ENCODE assay signal across 8 cellular contexts in the genomic region with DNA sequence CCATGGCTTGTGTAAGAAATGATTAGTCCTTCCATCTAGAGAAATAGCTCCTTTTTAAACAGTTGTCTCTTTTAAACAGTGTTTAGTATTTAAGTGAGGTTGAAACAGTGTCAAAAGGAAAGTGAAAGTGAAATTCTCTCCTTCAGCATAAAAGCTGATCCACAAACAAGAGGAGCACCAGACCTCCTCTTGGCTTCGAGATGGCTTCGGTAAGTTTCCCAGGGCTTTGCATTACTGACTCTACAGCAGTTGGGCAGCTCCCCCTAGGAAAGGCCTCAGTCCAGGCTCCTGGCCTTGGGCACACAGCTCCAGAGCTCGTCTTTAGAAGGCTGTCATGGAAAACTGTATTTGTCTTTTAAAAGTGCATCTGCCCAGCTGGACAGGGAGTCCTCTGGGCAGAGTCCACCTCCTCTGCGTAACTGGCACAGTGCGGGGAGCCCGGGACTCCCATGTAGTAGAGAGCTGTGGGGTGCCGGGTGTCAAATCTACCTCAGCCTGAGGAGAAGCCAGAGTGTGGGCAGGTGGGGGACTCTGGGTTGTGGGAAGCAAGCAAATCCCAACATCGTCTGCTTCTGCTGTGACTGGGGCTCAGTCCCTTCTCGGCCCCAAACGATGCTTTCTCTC. TPM values are rescaled to one million over a fixed set of nuclear protein-coding genes. Genes with fewer than 3 reads are reported as not detected.
A peak's percentile ranks its signal among the peaks of the same experiment; 100 is the strongest.
DNase-seq lines count a peak whose midpoint lies in the region; ATAC-seq and TF ChIP-seq lines count a peak whose summit lies in the region.

A gene with protein sequence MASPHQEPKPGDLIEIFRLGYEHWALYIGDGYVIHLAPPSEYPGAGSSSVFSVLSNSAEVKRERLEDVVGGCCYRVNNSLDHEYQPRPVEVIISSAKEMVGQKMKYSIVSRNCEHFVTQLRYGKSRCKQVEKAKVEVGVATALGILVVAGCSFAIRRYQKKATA (plus strand): TSS at position 140 of the 624 bp plus-strand sequence. CDS start 61 bp downstream, at position 201.

- H3K27ac Mint-ChIP-seq in chondrocyte (ENCODE audit: unreplicated experiment) = peak within 1 kb of the TSS; percentile 79
- peak within 1 kb of the TSS; percentile 81 for H3K27ac Mint-ChIP-seq in stimulated activated naive CD8-positive, alpha-beta T cell treated with anti-CD3 and anti-CD28 coated beads, Interleukin-15, Interleukin-2, amounts not matched to agents 100 ng/mL and 50 ng/mL, for 24 hours

- no peaks in the 10 kb centered on the region for H3F3A ChIP-seq in SK-N-SH (replicated peaks; ENCODE audit: insufficient read depth)

- H3K27ac ChIP-seq in SK-N-SH (ENCODE audit: low read depth in 2 of 2, low read length in 1 of 2) (peak within 1 kb of the TSS in 1 of 2 experiments; percentile 12; a peak in 1 of 4 replicates), liver (ENCODE audit: low read depth in 1 of 2, low read length in 2 of 2) (peak within 1 kb of the TSS; percentile 94 to 98)

- H3K4me1 ChIP-seq in SK-N-SH (ENCODE audit: control insufficient read depth in 1 of 2, insufficient read depth in 2 of 2, low read depth in 1 of 2, low read length in 1 of 2) = peaks cover 0 to 16% of the 10 kb centered on the region in 2 experiments; a peak in 1 of 4 replicates
- H3K4me1 ChIP-seq in liver (ENCODE audit: control insufficient read depth in 4 of 4, insufficient read depth in 4 of 4, low read length in 3 of 4) = peaks cover 9 to 22% (median 16%) of the 10 kb centered on the region in 4 donors

- no peaks in the 10 kb centered on the region for H3K9me3 Mint-ChIP-seq in chondrocyte (ENCODE audit: low read depth)
- H3K9me3 Mint-ChIP-seq in stimulated activated naive CD8-positive, alpha-beta T cell treated with anti-CD3 and anti-CD28 coated beads, Interleukin-15, Interleukin-2, amounts not matched to agents 100 ng/mL and 50 ng/mL, for 24 hours = no peaks in the 10 kb centered on the region

- peak; percentile 38 for ATAC-seq in GM19351 (IDR thresholded peaks at IDR 0.05; ENCODE audit: unreplicated experiment)

- CTCF ChIA-PET in SK-N-SH (lab: Yijun Ruan, JAX) = interaction anchor here (0.8 to 1.5 kb wide), 3 partner anchors 13 to 58 kb away, joined by 3 to 6 read pairs (median 3); no protein-coding TSS in a partner anchor

- H3K27me3 ChIP-seq in SK-N-SH (ENCODE audit: insufficient read depth) = no peaks in the 10 kb centered on the region
- no peaks in the 10 kb centered on the region for H3K27me3 ChIP-seq in liver (ENCODE audit: control insufficient read depth in 4 of 4, insufficient read depth in 4 of 4, low read length in 3 of 4)

- TF ChIP-seq RAD21 in SK-N-SH (IDR thresholded peaks at IDR 0.05; ENCODE audit: low read length) = no peak
- peak; percentile 28 to 48 for TF ChIP-seq RAD21 in liver (IDR thresholded peaks at IDR 0.05)

- peak; percentile 30 for DNase-seq in AG09319 (ENCODE audit: extremely low read depth, low read depth)
- DNase-seq in SK-N-SH = no peak
- DNase-seq in chondrocyte (ENCODE audit: low spot score) = no peak
- DNase-seq in GOT3 (lab: John Stamatoyannopoulos, UW) = no peak
- no peak for DNase-seq in NCI-H2227 treated with DMSO at 0.1 percent for 48 hours (lab: John Stamatoyannopoulos, UW)

- H3K4me3 ChIP-seq in SK-N-SH (ENCODE audit: low read depth in 2 of 2, low read length in 1 of 2) (peak within 1 kb of the TSS in 1 of 2 experiments; percentile 10; a peak in 1 of 4 replicates), liver (ENCODE audit: low read depth in 1 of 3, low read length in 3 of 3) (peak within 1 kb of the TSS; percentile 50 to 84 (median 83))

- H3K9me2 ChIP-seq in SK-N-SH = no peaks in the 10 kb centered on the region

- H3K9me3 ChIP-seq in SK-N-SH (no peaks in the 10 kb centered on the region), liver (ENCODE audit: control insufficient read depth in 4 of 4, low read length in 3 of 4) (no peaks in the 10 kb centered on the region)

- no peaks in the 10 kb centered on the region for H3K36me3 ChIP-seq in SK-N-SH (replicated peaks in 1 of 2; ENCODE audit: control insufficient read depth in 1 of 2, insufficient read depth in 2 of 2, low read length in 1 of 2)
- H3K36me3 ChIP-seq in liver (ENCODE audit: control insufficient read depth in 4 of 4, insufficient read depth in 3 of 4, low read depth in 1 of 4, low read length in 3 of 4) = peaks cover 0 to 2% (median 0%) of the 10 kb centered on the region in 4 donors

- TF ChIP-seq CTCF in AG09319 (IDR thresholded peaks at IDR 0.05; ENCODE audit: low read depth, low read length) = peak; percentile 16
- TF ChIP-seq CTCF in SK-N-SH (IDR thresholded peaks at IDR 0.05) = no peak
- TF ChIP-seq CTCF in chondrocyte (IDR thresholded peaks at IDR 0.05) = peak; percentile 22
- no peak for TF ChIP-seq CTCF in liver (IDR thresholded peaks at IDR 0.05; ENCODE audit: low read depth, low read length, missing input control)

- H3K4me3 Mint-ChIP-seq in chondrocyte (ENCODE audit: unreplicated experiment) = peak within 1 kb of the TSS; percentile 28
- H3K4me3 Mint-ChIP-seq in stimulated activated naive CD8-positive, alpha-beta T cell treated with anti-CD3 and anti-CD28 coated beads, Interleukin-15, Interleukin-2, amounts not matched to agents 100 ng/mL and 50 ng/mL, for 24 hours = peak within 1 kb of the TSS; percentile 85

- TF ChIP-seq EP300 in SK-N-SH (IDR thresholded peaks at IDR 0.05; ENCODE audit: borderline replicate concordance in 1 of 2, low read depth in 1 of 2, low read length in 1 of 2) = no peak

- 86% methylated on average over 10 of the region's 10 CpGs for WGBS in SK-N-SH (ENCODE audit: low lambda C conversion rate)
- 6% methylated on average over 10 of the region's 10 CpGs for WGBS in liver

- H3K4me2 ChIP-seq in SK-N-SH = peak within 1 kb of the TSS; percentile 58

- H2AFZ ChIP-seq in SK-N-SH (ENCODE audit: low read depth) = peak within 1 kb of the TSS; percentile 39

- POLR2A ChIA-PET in SK-N-SH (lab: Yijun Ruan, JAX) = no interaction called here

- no peaks in the 10 kb centered on the region for H3K79me2 ChIP-seq in SK-N-SH (ENCODE audit: insufficient read depth)

- H3K9ac ChIP-seq in SK-N-SH = no peak within 1 kb of the TSS
- peak within 1 kb of the TSS; percentile 79 to 93 for H3K9ac ChIP-seq in liver (ENCODE audit: low read depth in 1 of 2, low read length in 2 of 2)

- H3K27me3 Mint-ChIP-seq in chondrocyte (ENCODE audit: low read depth) = peaks cover 26% of the 10 kb centered on the region
- no peaks in the 10 kb centered on the region for H3K27me3 Mint-ChIP-seq in stimulated activated naive CD8-positive, alpha-beta T cell treated with anti-CD3 and anti-CD28 coated beads, Interleukin-15, Interleukin-2, amounts not matched to agents 100 ng/mL and 50 ng/mL, for 24 hours

- H3K36me3 Mint-ChIP-seq in chondrocyte (ENCODE audit: low read depth) = no peaks in the 10 kb centered on the region
- no peaks in the 10 kb centered on the region for H3K36me3 Mint-ChIP-seq in stimulated activated naive CD8-positive, alpha-beta T cell treated with anti-CD3 and anti-CD28 coated beads, Interleukin-15, Interleukin-2, amounts not matched to agents 100 ng/mL and 50 ng/mL, for 24 hours (ENCODE audit: low read depth)

- peaks cover 14% of the 10 kb centered on the region for H3K4me1 Mint-ChIP-seq in chondrocyte (ENCODE audit: low read depth)
- H3K4me1 Mint-ChIP-seq in stimulated activated naive CD8-positive, alpha-beta T cell treated with anti-CD3 and anti-CD28 coated beads, Interleukin-15, Interleukin-2, amounts not matched to agents 100 ng/mL and 50 ng/mL, for 24 hours (ENCODE audit: low read depth) = peaks cover 84% of the 10 kb centered on the region

- no peaks in the 10 kb centered on the region for H4K20me1 ChIP-seq in SK-N-SH (ENCODE audit: insufficient read depth)

TF ChIP-seq in SK-N-SH, 30 proteins besides CTCF, POLR2A, EP300 and RAD21:
- TF ChIP-seq GABPA (IDR thresholded peaks at IDR 0.05; ENCODE audit: low read depth) = no peak
- no peak for TF ChIP-seq RCOR1 (IDR thresholded peaks at IDR 0.05; ENCODE audit: low read length)
- no peak for TF ChIP-seq ELF1 (IDR thresholded peaks at IDR 0.05)
- TF ChIP-seq, protein P1, sequence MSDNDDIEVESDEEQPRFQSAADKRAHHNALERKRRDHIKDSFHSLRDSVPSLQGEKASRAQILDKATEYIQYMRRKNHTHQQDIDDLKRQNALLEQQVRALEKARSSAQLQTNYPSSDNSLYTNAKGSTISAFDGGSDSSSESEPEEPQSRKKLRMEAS (IDR thresholded peaks at IDR 0.05; ENCODE audit: low read depth) = 0 out of 2 replicates have a peak, but pooled peaks have one; percentile 30
- no peak for TF ChIP-seq RXRA (IDR thresholded peaks at IDR 0.05; ENCODE audit: borderline replicate concordance, low read depth)

TF ChIP-seq in liver, 16 proteins besides CTCF, POLR2A, EP300 and RAD21 (continues in another document):
- TF ChIP-seq YY1 (IDR thresholded peaks at IDR 0.05) = peak; percentile 27
- TF ChIP-seq, protein P2, sequence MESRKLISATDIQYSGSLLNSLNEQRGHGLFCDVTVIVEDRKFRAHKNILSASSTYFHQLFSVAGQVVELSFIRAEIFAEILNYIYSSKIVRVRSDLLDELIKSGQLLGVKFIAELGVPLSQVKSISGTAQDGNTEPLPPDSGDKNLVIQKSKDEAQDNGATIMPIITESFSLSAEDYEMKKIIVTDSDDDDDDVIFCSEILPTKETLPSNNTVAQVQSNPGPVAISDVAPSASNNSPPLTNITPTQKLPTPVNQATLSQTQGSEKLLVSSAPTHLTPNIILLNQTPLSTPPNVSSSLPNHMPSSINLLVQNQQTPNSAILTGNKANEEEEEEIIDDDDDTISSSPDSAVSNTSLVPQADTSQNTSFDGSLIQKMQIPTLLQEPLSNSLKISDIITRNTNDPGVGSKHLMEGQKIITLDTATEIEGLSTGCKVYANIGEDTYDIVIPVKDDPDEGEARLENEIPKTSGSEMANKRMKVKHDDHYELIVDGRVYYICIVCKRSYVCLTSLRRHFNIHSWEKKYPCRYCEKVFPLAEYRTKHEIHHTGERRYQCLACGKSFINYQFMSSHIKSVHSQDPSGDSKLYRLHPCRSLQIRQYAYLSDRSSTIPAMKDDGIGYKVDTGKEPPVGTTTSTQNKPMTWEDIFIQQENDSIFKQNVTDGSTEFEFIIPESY (IDR thresholded peaks at IDR 0.05) = no peak
- peak; percentile 44 for TF ChIP-seq TAF1 (conservative IDR thresholded peaks at IDR 0.05)
- peak; percentile 73 for TF ChIP-seq SP1 (IDR thresholded peaks at IDR 0.05)
- peak in 1 of 2 donors; percentile 5 for TF ChIP-seq GABPA (IDR thresholded peaks at IDR 0.05 in 1 of 2, conservative IDR thresholded peaks at IDR 0.05 in 1 of 2)
- peak; percentile 89 to 90 for TF ChIP-seq HNF4A (conservative IDR thresholded peaks at IDR 0.05)

RNA-seq across cellular contexts. Expression of the gene that starts here (rescaled TPM):
- 4.6 and 5.6 TPM in 2 replicates for polyA plus RNA-seq in SK-N-SH (2012; rRNA removed)
- polyA plus RNA-seq in SK-N-SH (2012; cell fraction: cytosol; rRNA removed) = 4.5 and 4.9 TPM in 2 replicates
- 1.8 and 2.1 TPM in 2 replicates for polyA plus RNA-seq in SK-N-SH (2012; cell fraction: nucleus; rRNA removed)
- total RNA-seq in chondrocyte = 1.8 to 3.0 TPM (median 2.5 TPM) in 3 replicates
- 10 to 100 TPM in 1 of 2 donors, 1 to 10 TPM in 1; 4.4 to 23.8 TPM for total RNA-seq in liver
- 10 to 100 TPM; 65.9 to 86.4 TPM for polyA plus RNA-seq in liver

Comparison
In these comparisons a context has a peak if more than half of its experiments do, and no peak if none do; other contexts are left out.
1. RNA of the gene that starts here (polyA plus RNA-seq): 65.9 to 86.4 TPM in liver; 1.8 to 5.6 TPM in SK-N-SH; every median in the first group is over 10 times any median in the second.
2. CTCF ChIP-seq: peak in AG09319 (single experiment) and chondrocyte (single experiment); none in SK-N-SH (single experiment) and liver (single experiment).